ENCODE assay signal across 17 cellular contexts in genomic region chr1:231026576-231026975, GRCh38.
"Had no signal": no experiment of that assay in that cellular context is flagged by ENCODE, and none has a peak within 500 bp of the region (broad histone marks: within the 10 kb centered on the region; RNA-seq: fewer than 3 reads in every experiment).

No MANE protein-coding gene starts in this region.

- H3K4me1 ChIP-seq: right atrium auricular region, tibial nerve had no signal

- H3K9me3 ChIP-seq: left ventricle myocardium inferior, mucosa of descending colon, neutrophil, ovary, right atrium auricular region, spleen, tibial nerve, upper lobe of left lung, vagina had no signal

- H3K4me3 ChIP-seq: left ventricle myocardium inferior, mucosa of descending colon, ovary, right atrium auricular region, skin epidermis, spleen, tibial nerve, upper lobe of left lung, vagina had no signal

- DNase-seq: left ventricle myocardium inferior; midbrain; mucosa of descending colon; naive thymus-derived CD4-positive, alpha-beta T cell; ovary; spleen; stimulated activated CD4-positive, alpha-beta T cell treated with anti-CD3 and anti-CD28 coated beads, Interleukin-4, amount 100 ng/mL, for 24 hours; stimulated activated naive CD4-positive, alpha-beta T cell; substantia nigra; upper lobe of left lung had no signal

- H3K36me3 ChIP-seq: left ventricle myocardium inferior, neutrophil, ovary, right atrium auricular region, tibial nerve, upper lobe of left lung, vagina had no signal

- H3K27ac ChIP-seq: left ventricle myocardium inferior, neutrophil, ovary, right atrium auricular region, spleen, tibial nerve, vagina had no signal

- H3K27me3 ChIP-seq: ovary, right atrium auricular region, spleen, tibial nerve, upper lobe of left lung, vagina had no signal

- ATAC-seq: mucosa of descending colon; naive thymus-derived CD4-positive, alpha-beta T cell; sciatic nerve; stimulated activated effector memory CD8-positive, alpha-beta T cell treated with anti-CD3 and anti-CD28 coated beads, Interleukin-12 subunit alpha, Interleukin-12 subunit beta, amount 100 ng/mL, for 72 hours had no signal
